In the genomic region with DNA sequence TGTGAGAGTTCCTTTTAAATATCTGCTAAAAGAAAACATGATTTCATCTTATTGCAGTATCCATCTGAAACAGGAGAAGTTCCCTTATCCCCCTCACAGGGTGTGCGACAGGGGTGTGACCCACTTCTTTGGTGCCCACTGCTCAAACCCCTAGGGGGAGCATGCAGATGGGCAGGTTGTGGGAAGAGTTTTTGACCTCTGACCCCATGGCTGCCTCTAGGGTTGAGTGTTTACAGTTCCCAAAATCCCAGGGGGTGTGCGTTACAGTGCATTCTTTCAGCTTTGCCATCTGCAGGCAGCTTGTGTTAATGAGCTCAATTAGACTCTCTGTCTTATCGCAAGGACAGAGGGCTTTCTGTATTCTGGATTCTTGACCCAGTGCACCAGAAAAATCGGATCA, we compare ENCODE assay signal across 23 cellular contexts.
"Had no signal": no experiment of that assay in that cellular context is flagged by ENCODE, and none has a peak within 500 bp of the region (broad histone marks: within the 10 kb centered on the region; RNA-seq: fewer than 3 reads in every experiment).

No MANE protein-coding gene starts in this region.

- DNase-seq: activated CD4-positive, alpha-beta T cell treated with anti-CD3 and anti-CD28 coated beads for 36 hours; activated CD4-positive, CD25-positive, alpha-beta regulatory T cell; activated CD8-positive, alpha-beta memory T cell treated with anti-CD3 and anti-CD28 coated beads, Interleukin-2, amount 10 ng/mL, durations not matched to agents 7 days and 5 days; activated CD8-positive, alpha-beta T cell treated with anti-CD3 and anti-CD28 coated beads, Interleukin-2, amount 10 ng/mL, durations not matched to agents 7 days and 5 days; activated effector memory CD4-positive, alpha-beta T cell treated with anti-CD3 and anti-CD28 coated beads, Interleukin-2, amount 50 U/mL, for 16 hours; activated naive CD4-positive, alpha-beta T cell treated with anti-CD3 and anti-CD28 coated beads, Interleukin-2, amount 10 ng/mL, durations not matched to agents 7 days and 5 days; activated naive CD8-positive, alpha-beta T cell treated with anti-CD3 and anti-CD28 coated beads, Interleukin-2, amount 10 ng/mL, durations not matched to agents 7 days and 5 days; activated T-cell treated with anti-CD3 and anti-CD28 coated beads, Interleukin-2, amount 50 U/mL, for 48 hours; cerebellar nuclear complex; colonic mucosa; effector memory CD4-positive, alpha-beta T cell; erythroblast; gastrocnemius medialis; kidney; left colon; mammary epithelial cell; naive B cell; nucleus accumbens; right cardiac atrium; stimulated activated CD4-positive, alpha-beta T cell treated with anti-CD3 and anti-CD28 coated beads, Interleukin-2, amount 100 ng/mL, for 48 hours; stimulated activated naive CD4-positive, alpha-beta T cell treated with Interleukin-2 at 50 U/mL for 16 hours; T-helper 2 cell had no signal

- H3K4me3 Mint-ChIP-seq: activated CD4-positive, alpha-beta T cell treated with anti-CD3 and anti-CD28 coated beads for 36 hours; activated CD8-positive, alpha-beta memory T cell treated with anti-CD3 and anti-CD28 coated beads, Interleukin-2, amount 10 ng/mL, durations not matched to agents 7 days and 5 days; activated CD8-positive, alpha-beta T cell treated with anti-CD3 and anti-CD28 coated beads, Interleukin-2, amount 10 ng/mL, durations not matched to agents 7 days and 5 days; activated naive CD4-positive, alpha-beta T cell treated with anti-CD3 and anti-CD28 coated beads, Interleukin-2, amount 10 ng/mL, durations not matched to agents 7 days and 5 days; activated naive CD8-positive, alpha-beta T cell treated with anti-CD3 and anti-CD28 coated beads, Interleukin-2, amount 10 ng/mL, durations not matched to agents 7 days and 5 days; brain; naive B cell had no signal

- H3K4me1 Mint-ChIP-seq: activated CD4-positive, alpha-beta T cell treated with anti-CD3 and anti-CD28 coated beads for 36 hours; activated CD8-positive, alpha-beta memory T cell treated with anti-CD3 and anti-CD28 coated beads, Interleukin-2, amount 10 ng/mL, durations not matched to agents 7 days and 5 days; activated naive CD4-positive, alpha-beta T cell treated with anti-CD3 and anti-CD28 coated beads, Interleukin-2, amount 10 ng/mL, durations not matched to agents 7 days and 5 days; activated naive CD8-positive, alpha-beta T cell treated with anti-CD3 and anti-CD28 coated beads, Interleukin-2, amount 10 ng/mL, durations not matched to agents 7 days and 5 days; brain; naive B cell had no signal

- H3K27ac Mint-ChIP-seq: activated CD4-positive, alpha-beta T cell treated with anti-CD3 and anti-CD28 coated beads for 36 hours; activated CD8-positive, alpha-beta memory T cell treated with anti-CD3 and anti-CD28 coated beads, Interleukin-2, amount 10 ng/mL, durations not matched to agents 7 days and 5 days; activated CD8-positive, alpha-beta T cell treated with anti-CD3 and anti-CD28 coated beads, Interleukin-2, amount 10 ng/mL, durations not matched to agents 7 days and 5 days; activated naive CD4-positive, alpha-beta T cell treated with anti-CD3 and anti-CD28 coated beads, Interleukin-2, amount 10 ng/mL, durations not matched to agents 7 days and 5 days; activated naive CD8-positive, alpha-beta T cell treated with anti-CD3 and anti-CD28 coated beads, Interleukin-2, amount 10 ng/mL, durations not matched to agents 7 days and 5 days; brain had no signal

- H3K9me3 Mint-ChIP-seq: activated naive CD4-positive, alpha-beta T cell treated with anti-CD3 and anti-CD28 coated beads, Interleukin-2, amount 10 ng/mL, durations not matched to agents 7 days and 5 days; activated naive CD8-positive, alpha-beta T cell treated with anti-CD3 and anti-CD28 coated beads, Interleukin-2, amount 10 ng/mL, durations not matched to agents 7 days and 5 days; brain had no signal

- H3K36me3 Mint-ChIP-seq: activated CD8-positive, alpha-beta memory T cell treated with anti-CD3 and anti-CD28 coated beads, Interleukin-2, amount 10 ng/mL, durations not matched to agents 7 days and 5 days; activated naive CD4-positive, alpha-beta T cell treated with anti-CD3 and anti-CD28 coated beads, Interleukin-2, amount 10 ng/mL, durations not matched to agents 7 days and 5 days; activated naive CD8-positive, alpha-beta T cell treated with anti-CD3 and anti-CD28 coated beads, Interleukin-2, amount 10 ng/mL, durations not matched to agents 7 days and 5 days; brain; naive B cell had no signal

- H3K27me3 Mint-ChIP-seq: activated CD8-positive, alpha-beta memory T cell treated with anti-CD3 and anti-CD28 coated beads, Interleukin-2, amount 10 ng/mL, durations not matched to agents 7 days and 5 days; activated naive CD4-positive, alpha-beta T cell treated with anti-CD3 and anti-CD28 coated beads, Interleukin-2, amount 10 ng/mL, durations not matched to agents 7 days and 5 days; activated naive CD8-positive, alpha-beta T cell treated with anti-CD3 and anti-CD28 coated beads, Interleukin-2, amount 10 ng/mL, durations not matched to agents 7 days and 5 days; naive B cell had no signal

- ATAC-seq: activated CD4-positive, alpha-beta T cell treated with anti-CD3 and anti-CD28 coated beads for 36 hours; activated CD8-positive, alpha-beta memory T cell treated with anti-CD3 and anti-CD28 coated beads, Interleukin-2, amount 10 ng/mL, durations not matched to agents 7 days and 5 days; activated CD8-positive, alpha-beta T cell treated with anti-CD3 and anti-CD28 coated beads, Interleukin-2, amount 10 ng/mL, durations not matched to agents 7 days and 5 days; gastrocnemius medialis; left colon; right cardiac atrium had no signal
